ENCODE assay signal across 14 cellular contexts in genomic region chr11:130510407-130511006, GRCh38.
DNase-seq lines count a peak whose midpoint lies in the region; ATAC-seq and TF ChIP-seq lines count a peak whose summit lies in the region.
"Had no signal": no experiment of that assay in that cellular context is flagged by ENCODE, and none has a peak within 500 bp of the region (broad histone marks: within the 10 kb centered on the region; RNA-seq: fewer than 3 reads in every experiment).

No MANE protein-coding gene starts in this region.

- no peaks in the 10 kb centered on the region for H3K27me3 ChIP-seq in left ventricle myocardium inferior (ENCODE audit: low read depth)
- no peaks in the 10 kb centered on the region for H3K27me3 ChIP-seq in parathyroid adenoma (ENCODE audit: control insufficient read depth, insufficient read depth, low read length)

- ATAC-seq in HG02870 (IDR thresholded peaks at IDR 0.05; ENCODE audit: unreplicated experiment), result no peak
- ATAC-seq: naive thymus-derived CD4-positive, alpha-beta T cell had no signal

- H3K4me1 ChIP-seq in left ventricle myocardium inferior (peaks cover 49% of the 10 kb centered on the region), parathyroid adenoma (no peaks in the 10 kb centered on the region)

- H3K4me3 ChIP-seq in AG10803 (ENCODE audit: low read length) (no peak overlapping the region), left ventricle myocardium inferior (no peak overlapping the region), parathyroid adenoma (ENCODE audit: low read depth, low read length) (no peak overlapping the region)

- DNase-seq in AG10803 (ENCODE audit: low read depth) (peak; percentile 14), astrocyte of the hippocampus (ENCODE audit: low read depth, low spot score) (peak; percentile 77), left ventricle myocardium inferior (peak; percentile 15), NCI-H226 (no peak), CD1c-positive myeloid dendritic cell (ENCODE audit: extremely low spot score) (no peak)
- DNase-seq in activated CD4-positive, CD25-positive, alpha-beta regulatory T cell (lab: John Stamatoyannopoulos, UW), result no peak
- DNase-seq: EL; HCEC 1CT; naive thymus-derived CD4-positive, alpha-beta T cell; NCI-H748 treated with DMSO at 0.1 percent for 48 hours; SHP77; small intestine had no signal

- no peak overlapping the region for H3K9ac ChIP-seq in parathyroid adenoma

- H3K36me3 ChIP-seq in left ventricle myocardium inferior (no peaks in the 10 kb centered on the region), parathyroid adenoma (ENCODE audit: control insufficient read depth, insufficient read depth, low read length) (no peaks in the 10 kb centered on the region)

- H3K4me2 ChIP-seq in parathyroid adenoma (ENCODE audit: low read length), result no peak overlapping the region

- no peaks in the 10 kb centered on the region for H3K79me2 ChIP-seq in parathyroid adenoma

- peak overlapping the region; percentile 56 for H2AFZ ChIP-seq in parathyroid adenoma

- H3K27ac ChIP-seq in left ventricle myocardium inferior (replicated peaks), result peak overlapping the region; percentile 67
- H3K27ac ChIP-seq in parathyroid adenoma, result no peak overlapping the region

- no peak for TF ChIP-seq CTCF in AG10803 (conservative IDR thresholded peaks at IDR 0.05; ENCODE audit: low read length)
- no peak for TF ChIP-seq CTCF in left ventricle myocardium inferior (IDR thresholded peaks at IDR 0.05; ENCODE audit: borderline replicate concordance)
- TF ChIP-seq CTCF in parathyroid adenoma (IDR thresholded peaks at IDR 0.05), result no peak

- intact Hi-C loops in left ventricle myocardium inferior (cut with micrococcal nuclease), result no loop called here

- H3K9me3 ChIP-seq in left ventricle myocardium inferior (replicated peaks) (peaks cover 7% of the 10 kb centered on the region), parathyroid adenoma (ENCODE audit: control insufficient read depth, low read length) (no peaks in the 10 kb centered on the region)

Comparison
In these comparisons a context has a peak if more than half of its experiments do, and no peak if none do; other contexts are left out.
1. DNase-seq: peak in AG10803 (single experiment), astrocyte of the hippocampus (single experiment) and left ventricle myocardium inferior (single experiment); none in activated CD4-positive, CD25-positive, alpha-beta regulatory T cell (0 of 4), NCI-H226 (single experiment) and CD1c-positive myeloid dendritic cell (single experiment).